2 cellular contexts compared by ENCODE assay signal in genomic region chr7:91945476-91945875, GRCh38.
TF ChIP-seq lines count a peak whose summit lies in the region.

No MANE protein-coding gene starts in this region.

TF ChIP-seq in IMR-90, 13 proteins besides CTCF, POLR2A, EP300 and RAD21:
- no peak for TF ChIP-seq MAZ (IDR thresholded peaks at IDR 0.05; ENCODE audit: borderline replicate concordance, low read depth, low read length)
- TF ChIP-seq CEBPB (IDR thresholded peaks at IDR 0.05; ENCODE audit: low read depth, low read length), result peak; percentile 91
- TF ChIP-seq RCOR1 (IDR thresholded peaks at IDR 0.05; ENCODE audit: insufficient replicate concordance, low read length), result no peak
- TF ChIP-seq BHLHE40 (IDR thresholded peaks at IDR 0.05; ENCODE audit: low read depth, low read length), result no peak
- TF ChIP-seq CHD1 (IDR thresholded peaks at IDR 0.05; ENCODE audit: low read depth, low read length), result no peak
- TF ChIP-seq FOS (IDR thresholded peaks at IDR 0.05; ENCODE audit: low read depth, low read length), result no peak
- no peak for TF ChIP-seq RFX5 (IDR thresholded peaks at IDR 0.05; ENCODE audit: low read depth, low read length)

TF ChIP-seq in K562, 482 proteins besides CTCF, POLR2A, EP300 and RAD21:
- TF ChIP-seq ZNF586 (CRISPR knock-in tag; conservative IDR thresholded peaks at IDR 0.05) (no peak), ZNF551 (CRISPR knock-in tag; IDR thresholded peaks at IDR 0.05) (no peak), JUND (IDR thresholded peaks at IDR 0.05; ENCODE audit: borderline replicate concordance, low read depth, low read length) (no peak), JUND (tag; IDR thresholded peaks at IDR 0.05; ENCODE audit: borderline replicate concordance, low read depth, low read length) (no peak), RBM15 (IDR thresholded peaks at IDR 0.05; ENCODE audit: insufficient read depth, low read length) (no peak), HOXB6 (CRISPR knock-in tag; IDR thresholded peaks at IDR 0.05; ENCODE audit: borderline replicate concordance) (no peak), MED1 (CRISPR knock-in tag; IDR thresholded peaks at IDR 0.05; ENCODE audit: borderline replicate concordance) (no peak), CEBPB (tag; IDR thresholded peaks at IDR 0.05) (peak; percentile 43; the same call in 1 of the 2 replicates), ZNF561 (CRISPR knock-in tag; conservative IDR thresholded peaks at IDR 0.05) (no peak)
- TF ChIP-seq, protein P1, sequence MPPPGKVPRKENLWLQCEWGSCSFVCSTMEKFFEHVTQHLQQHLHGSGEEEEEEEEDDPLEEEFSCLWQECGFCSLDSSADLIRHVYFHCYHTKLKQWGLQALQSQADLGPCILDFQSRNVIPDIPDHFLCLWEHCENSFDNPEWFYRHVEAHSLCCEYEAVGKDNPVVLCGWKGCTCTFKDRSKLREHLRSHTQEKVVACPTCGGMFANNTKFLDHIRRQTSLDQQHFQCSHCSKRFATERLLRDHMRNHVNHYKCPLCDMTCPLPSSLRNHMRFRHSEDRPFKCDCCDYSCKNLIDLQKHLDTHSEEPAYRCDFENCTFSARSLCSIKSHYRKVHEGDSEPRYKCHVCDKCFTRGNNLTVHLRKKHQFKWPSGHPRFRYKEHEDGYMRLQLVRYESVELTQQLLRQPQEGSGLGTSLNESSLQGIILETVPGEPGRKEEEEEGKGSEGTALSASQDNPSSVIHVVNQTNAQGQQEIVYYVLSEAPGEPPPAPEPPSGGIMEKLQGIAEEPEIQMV (tag; conservative IDR thresholded peaks at IDR 0.05; ENCODE audit: low read depth), result peak; percentile 42; the same call in 1 of the 2 replicates
- TF ChIP-seq, protein P2, sequence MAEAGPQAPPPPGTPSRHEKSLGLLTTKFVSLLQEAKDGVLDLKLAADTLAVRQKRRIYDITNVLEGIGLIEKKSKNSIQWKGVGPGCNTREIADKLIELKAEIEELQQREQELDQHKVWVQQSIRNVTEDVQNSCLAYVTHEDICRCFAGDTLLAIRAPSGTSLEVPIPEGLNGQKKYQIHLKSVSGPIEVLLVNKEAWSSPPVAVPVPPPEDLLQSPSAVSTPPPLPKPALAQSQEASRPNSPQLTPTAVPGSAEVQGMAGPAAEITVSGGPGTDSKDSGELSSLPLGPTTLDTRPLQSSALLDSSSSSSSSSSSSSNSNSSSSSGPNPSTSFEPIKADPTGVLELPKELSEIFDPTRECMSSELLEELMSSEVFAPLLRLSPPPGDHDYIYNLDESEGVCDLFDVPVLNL (CRISPR knock-in tag; IDR thresholded peaks at IDR 0.05; ENCODE audit: low read depth), result no peak
- TF ChIP-seq, protein P3, sequence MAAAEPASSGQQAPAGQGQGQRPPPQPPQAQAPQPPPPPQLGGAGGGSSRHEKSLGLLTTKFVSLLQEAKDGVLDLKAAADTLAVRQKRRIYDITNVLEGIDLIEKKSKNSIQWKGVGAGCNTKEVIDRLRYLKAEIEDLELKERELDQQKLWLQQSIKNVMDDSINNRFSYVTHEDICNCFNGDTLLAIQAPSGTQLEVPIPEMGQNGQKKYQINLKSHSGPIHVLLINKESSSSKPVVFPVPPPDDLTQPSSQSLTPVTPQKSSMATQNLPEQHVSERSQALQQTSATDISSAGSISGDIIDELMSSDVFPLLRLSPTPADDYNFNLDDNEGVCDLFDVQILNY (CRISPR knock-in tag; IDR thresholded peaks at IDR 0.05), result 0 out of 2 replicates have a peak, but pooled peaks have one; percentile 4
TF ChIP-seq in K562: peak in this region for 3.
